8 cellular contexts compared by ENCODE assay signal in genomic region chr12:56042430-56043203, GRCh38. TPM values are rescaled to one million over a fixed set of nuclear protein-coding genes. Genes with fewer than 3 reads are reported as not detected.
DNase-seq lines count a peak whose midpoint lies in the region; ATAC-seq and TF ChIP-seq lines count a peak whose summit lies in the region.

No MANE protein-coding gene starts in this region.

- peaks cover 32% of the 10 kb centered on the region for H4K20me1 ChIP-seq in BLaER1

- H3K4me3 Mint-ChIP-seq in nephron, result peak overlapping the region; percentile 94 to 98 (median 97)

- H3K27me3 ChIP-seq in BLaER1, result no peaks in the 10 kb centered on the region
- no peaks in the 10 kb centered on the region for H3K27me3 ChIP-seq in dorsolateral prefrontal cortex

- TF ChIP-seq POLR2A in NB4 (IDR thresholded peaks at IDR 0.05; ENCODE audit: extremely low read depth, insufficient read length), result no peak

- ATAC-seq in left lobe of liver (no peak), esophagus mucosa (no peak), GM21390 (IDR thresholded peaks at IDR 0.05; ENCODE audit: unreplicated experiment) (no peak)

- peak overlapping the region; percentile 97 to 98 (median 98) for H3K27ac Mint-ChIP-seq in nephron

- peak overlapping the region; percentile 98 for H3K9ac ChIP-seq in BLaER1

- peaks cover 24% of the 10 kb centered on the region for H3K4me1 Mint-ChIP-seq in nephron

- no peaks in the 10 kb centered on the region for H3K27me3 Mint-ChIP-seq in nephron (ENCODE audit: low read depth)

- H3K4me1 ChIP-seq in BLaER1, result peaks cover 31% of the 10 kb centered on the region

- H3K27ac ChIP-seq in BLaER1 (peak overlapping the region; percentile 100), dorsolateral prefrontal cortex (peak overlapping the region in 57 of 59 donors; percentile 68 to 100 (median 97))

- no peak for TF ChIP-seq CTCF in NB4 (IDR thresholded peaks at IDR 0.05; ENCODE audit: low read depth, low read length)
- TF ChIP-seq CTCF in dorsolateral prefrontal cortex (IDR thresholded peaks at IDR 0.05 in 54 of 56, conservative IDR thresholded peaks at IDR 0.05 in 2 of 56; ENCODE audit: low read depth in 1 of 56, partially characterized antibody in 56 of 56), result no peak
- no peak for TF ChIP-seq CTCF in nephron (IDR thresholded peaks at IDR 0.05; ENCODE audit: unreplicated experiment in 3 of 3)

- peak overlapping the region; percentile 89 for H3K4me2 ChIP-seq in BLaER1

- peaks cover 42% of the 10 kb centered on the region for H3K36me3 Mint-ChIP-seq in nephron (ENCODE audit: low read depth)

- H3K9me3 ChIP-seq in BLaER1, result no peaks in the 10 kb centered on the region

- intact Hi-C loops in dorsolateral prefrontal cortex (cut with DNase I), result loop anchor here (2.0 to 10.0 kb wide), 5 partner anchors 45 to 302 kb away; partner anchors contain the start of genes NABP2 (in 1 of the 2), RNF41 (in 1 of the 2), SMARCC2 (in 1 of the 2) and SUOX (in 1 of the 2)

- H3K4me3 ChIP-seq in BLaER1 (peak overlapping the region; percentile 82), NB4 (ENCODE audit: low read depth, low read length) (peak overlapping the region; percentile 99), dorsolateral prefrontal cortex (peak overlapping the region; percentile 56 to 99 (median 87))

- DNase-seq in NB4 (ENCODE audit: low read depth) (no peak), dorsolateral prefrontal cortex (no peak), NCI-H2171 (lab: John Stamatoyannopoulos, UW) (no peak), left lobe of liver (ENCODE audit: low spot score) (no peak)

- H3K36me3 ChIP-seq in BLaER1, result peaks cover 49% of the 10 kb centered on the region

- no peaks in the 10 kb centered on the region for H3K9me3 Mint-ChIP-seq in nephron

RNA-seq across cellular contexts. Expression of gene RPS26, which starts 0.9 kb away (rescaled TPM):
- 10 to 100 TPM in 110 of 120 experiments, 1 to 10 TPM in 10; 6.6 to 65.3 (median 18.5) TPM for total RNA-seq in dorsolateral prefrontal cortex
- 31.2 TPM for total RNA-seq in left lobe of liver
- 52.8 TPM for total RNA-seq in esophagus mucosa

RNA-seq across cellular contexts. Expression of gene IKZF4, which starts 21.8 kb away (rescaled TPM):
- 10 to 100 TPM; 10.2 to 23.6 (median 15.9) TPM for total RNA-seq in dorsolateral prefrontal cortex
- total RNA-seq in left lobe of liver, result 2.3 TPM
- 4.3 TPM for total RNA-seq in esophagus mucosa

RNA-seq across cellular contexts. Expression of gene ERBB3, which starts 37.3 kb away (rescaled TPM):
- total RNA-seq in dorsolateral prefrontal cortex, result 100 to 1,000 TPM in 44 of 120 experiments, 10 to 100 TPM in 76; 13.8 to 301 (median 84.0) TPM
- 93.2 TPM for total RNA-seq in left lobe of liver
- total RNA-seq in esophagus mucosa, result 68.1 TPM

RNA-seq across cellular contexts. Expression of gene SUOX, which starts 45.5 kb away (rescaled TPM):
- total RNA-seq in dorsolateral prefrontal cortex (10 to 100 TPM; 19.5 to 39.8 (median 28.4) TPM), left lobe of liver (56.1 TPM), esophagus mucosa (16.0 TPM)
